19 cellular contexts compared by ENCODE assay signal in genomic region chrX:1029494-1029893, GRCh38.
"Had no signal": no experiment of that assay in that cellular context is flagged by ENCODE, and none has a peak within 500 bp of the region (broad histone marks: within the 10 kb centered on the region; RNA-seq: fewer than 3 reads in every experiment).

No MANE protein-coding gene starts in this region.

- H3K9me3 ChIP-seq: colonic mucosa, lower lobe of right lung had no signal

- H3K4me3 ChIP-seq: colonic mucosa, esophagus muscularis mucosa, gastroesophageal sphincter, heart left ventricle, hepatocyte, left lung, lower lobe of right lung, mucosa of descending colon had no signal

- H3K27me3 ChIP-seq: colonic mucosa, foreskin keratinocyte, heart left ventricle, hepatocyte, left lung had no signal

- H3K36me3 ChIP-seq: colonic mucosa, esophagus muscularis mucosa, gastroesophageal sphincter, heart left ventricle, left lung, lower lobe of right lung had no signal

- H3K27ac ChIP-seq: colonic mucosa, esophagus muscularis mucosa, foreskin keratinocyte, gastroesophageal sphincter, heart left ventricle, hepatocyte, left lung, lower lobe of right lung had no signal

- H3K36me3 Mint-ChIP-seq: immature natural killer cell, mesothelial cell of epicardium had no signal

- H3K4me1 Mint-ChIP-seq: mesothelial cell of epicardium had no signal

- ATAC-seq: foreskin keratinocyte, gastroesophageal sphincter, heart left ventricle, left cardiac atrium, left lung, left ventricle myocardium superior, lower lobe of right lung, mucosa of descending colon had no signal

- H3K4me2 ChIP-seq: hepatocyte had no signal

- H3K79me2 ChIP-seq: hepatocyte had no signal

- H2AFZ ChIP-seq: hepatocyte had no signal

- H3K27ac Mint-ChIP-seq: dendritic cell treated with granulocyte-macrophage colony-stimulating factor and Interleukin-4, amounts not matched to agents 40 ng/mL and 50 ng/mL, for 4 days; immature natural killer cell; mesothelial cell of epicardium had no signal

- H3K4me3 Mint-ChIP-seq: dendritic cell treated with granulocyte-macrophage colony-stimulating factor and Interleukin-4, amounts not matched to agents 40 ng/mL and 50 ng/mL, for 4 days; immature natural killer cell; mesothelial cell of epicardium had no signal

- DNase-seq: cerebellar nuclear complex; colonic mucosa; cortex of kidney; effector CD8-positive, alpha-beta T cell; foreskin keratinocyte; heart left ventricle; hypothalamus; immature natural killer cell; left cardiac atrium; left lung; left ventricle myocardium superior; lower lobe of right lung; mesenchymal stem cell; mucosa of descending colon had no signal

- H3K9me3 Mint-ChIP-seq: dendritic cell treated with granulocyte-macrophage colony-stimulating factor and Interleukin-4, amounts not matched to agents 40 ng/mL and 50 ng/mL, for 4 days had no signal

- H3K4me1 ChIP-seq: colonic mucosa, esophagus muscularis mucosa, foreskin keratinocyte, gastroesophageal sphincter, heart left ventricle, left lung, lower lobe of right lung had no signal
